In the genomic region with DNA sequence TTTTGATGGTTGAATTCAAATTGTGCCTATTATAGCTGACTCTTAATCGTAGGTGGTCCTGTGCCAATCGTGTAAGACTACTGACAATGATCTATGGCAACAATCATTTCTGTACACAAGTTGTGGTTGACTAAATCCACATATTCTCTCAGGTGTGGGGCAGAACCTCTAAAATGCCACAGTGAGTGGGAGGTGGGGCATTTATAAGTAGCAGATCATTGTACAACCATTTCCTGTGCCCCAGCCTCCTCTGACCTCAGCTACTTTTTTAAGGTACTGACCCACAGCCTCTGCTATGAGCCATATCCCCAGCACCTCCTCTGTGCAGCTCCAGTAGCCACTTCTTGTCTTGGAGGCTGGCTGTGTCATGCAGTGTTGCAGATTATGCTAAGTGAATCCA, we compare ENCODE assay signal across 8 cellular contexts. TPM values are rescaled to one million over a fixed set of nuclear protein-coding genes. Genes with fewer than 3 reads are reported as not detected.
DNase-seq lines count a peak whose midpoint lies in the region; ATAC-seq and TF ChIP-seq lines count a peak whose summit lies in the region.

No MANE protein-coding gene starts in this region.

- no peak overlapping the region for H2AFZ ChIP-seq in HCT116 (ENCODE audit: low read depth, low read length, poor library complexity, severe bottlenecking)
- no peak overlapping the region for H2AFZ ChIP-seq in PC-3 (ENCODE audit: low read length)
- H2AFZ ChIP-seq in H9 (ENCODE audit: low read length), result no peak overlapping the region

- H2AK5ac ChIP-seq in H9 (ENCODE audit: insufficient read length, low read length), result no peak overlapping the region

- no peak overlapping the region for H3K27ac Mint-ChIP-seq in H9

- no peak overlapping the region for H3K4ac ChIP-seq in H9 (ENCODE audit: low read depth, low read length)

- no peak overlapping the region for H3K18ac ChIP-seq in H9 (ENCODE audit: insufficient read length, low read depth, low read length)

- H4K91ac ChIP-seq in H9 (ENCODE audit: insufficient read length, low read depth, low read length), result no peak overlapping the region

- no peaks in the 10 kb centered on the region for H3K27me3 Mint-ChIP-seq in H9 (ENCODE audit: low read depth)

- RAD21 ChIA-PET in HCT116 (lab: Charles Lee; ENCODE audit: low non-redundant PET in 1 of 2, low total read pairs in 2 of 2, uncharacterized antibody in 2 of 2, unreplicated experiment in 2 of 2), result no interaction called here

- no peaks in the 10 kb centered on the region for H3K9me3 Mint-ChIP-seq in H9

- H3K27me3 ChIP-seq in HCT116 (ENCODE audit: insufficient read depth, low read length) (no peaks in the 10 kb centered on the region), PC-3 (ENCODE audit: low read length) (no peaks in the 10 kb centered on the region), H9 (ENCODE audit: insufficient read depth, low read length) (no peaks in the 10 kb centered on the region)

- no peak overlapping the region for H2BK5ac ChIP-seq in H9 (ENCODE audit: insufficient read length, low read length)

- TF ChIP-seq CTCF in HCT116 (IDR thresholded peaks at IDR 0.05 in 2 of 3, conservative IDR thresholded peaks at IDR 0.05 in 1 of 3; ENCODE audit: borderline replicate concordance in 1 of 3, insufficient read depth in 1 of 3, low read depth in 2 of 3, low read length in 2 of 3) (no peak), PC-3 (conservative IDR thresholded peaks at IDR 0.05; ENCODE audit: low read depth, low read length) (no peak), H9 (conservative IDR thresholded peaks at IDR 0.05) (no peak)

- H3K27ac ChIP-seq in HCT116 (ENCODE audit: low read depth, low read length) (no peak overlapping the region), PC-3 (ENCODE audit: low read length) (peak overlapping the region; percentile 52), H9 (ENCODE audit: insufficient read length, low read depth, low read length) (no peak overlapping the region)

- H3K4me3 ChIP-seq in HCT116 (replicated peaks in 1 of 2; ENCODE audit: low read depth in 1 of 2, low read length in 2 of 2) (no peak overlapping the region), PC-3 (ENCODE audit: low read length) (no peak overlapping the region)

- CTCF ChIA-PET in HCT116 (lab: Charles Lee), result interaction anchor here (0.6 kb wide), 1 partner anchor 1227 kb away, joined by 4 read pairs; no protein-coding TSS in a partner anchor
- CTCF ChIA-PET in PC-3 (lab: Charles Lee), result no interaction called here

- no peaks in the 10 kb centered on the region for H3K36me3 Mint-ChIP-seq in H9 (ENCODE audit: insufficient read depth in 1 of 3, low read depth in 3 of 3)

- no peak overlapping the region for H3T11ph ChIP-seq in H9 (ENCODE audit: low read length)

- no peak overlapping the region for H4K5ac ChIP-seq in H9 (ENCODE audit: insufficient read length, low read depth, low read length)

- POLR2A ChIA-PET in HCT116 (lab: Charles Lee) (no interaction called here), PC-3 (lab: Charles Lee; ENCODE audit: unreplicated experiment) (interaction anchor here (0.7 kb wide), 1 partner anchor 9 kb away, joined by 3 read pairs; no protein-coding TSS in a partner anchor)

- no peak overlapping the region for H2BK12ac ChIP-seq in H9 (ENCODE audit: insufficient read length, low read depth, low read length)

- H3K9me3 ChIP-seq in HCT116 (ENCODE audit: control insufficient read depth in 1 of 2, insufficient read depth in 1 of 2, low read depth in 1 of 2, low read length in 2 of 2) (no peaks in the 10 kb centered on the region), PC-3 (ENCODE audit: low read length) (no peaks in the 10 kb centered on the region), H9 (ENCODE audit: control insufficient read depth, low read depth, low read length) (no peaks in the 10 kb centered on the region)

- H3K79me1 ChIP-seq in H9 (ENCODE audit: insufficient read depth, low read depth, low read length, poor library complexity, severe bottlenecking), result no peaks in the 10 kb centered on the region

- peaks cover 14 to 18% of the 10 kb centered on the region in 2 experiments for H3K4me1 Mint-ChIP-seq in H9

- no peak overlapping the region for H3K56ac ChIP-seq in H9 (ENCODE audit: insufficient read length, low read depth, low read length)

- peak; percentile 52 for ATAC-seq in GM18508 (IDR thresholded peaks at IDR 0.05; ENCODE audit: insufficient read depth, unreplicated experiment)
- no peak for ATAC-seq in HCT116
- ATAC-seq in PC-3, result peak; percentile 74

- H3K36me3 ChIP-seq in HCT116 (ENCODE audit: control insufficient read depth in 1 of 2, insufficient read depth in 2 of 2, low read length in 2 of 2), result no peaks in the 10 kb centered on the region
- H3K36me3 ChIP-seq in PC-3 (ENCODE audit: low read depth, low read length), result no peaks in the 10 kb centered on the region

- H3K9me2 ChIP-seq in HCT116 (ENCODE audit: insufficient read depth), result no peaks in the 10 kb centered on the region
- no peaks in the 10 kb centered on the region for H3K9me2 ChIP-seq in PC-3 (replicated peaks; ENCODE audit: low read length)

- no peaks in the 10 kb centered on the region for H3K23me2 ChIP-seq in H9 (ENCODE audit: insufficient read length, low read depth, low read length, poor library complexity, severe bottlenecking)

- H4K20me1 ChIP-seq in HCT116 (ENCODE audit: insufficient read depth) (no peaks in the 10 kb centered on the region), PC-3 (ENCODE audit: low read length) (no peaks in the 10 kb centered on the region), H9 (ENCODE audit: control insufficient read depth, insufficient read depth, insufficient read length) (no peaks in the 10 kb centered on the region)

- H3K4me2 ChIP-seq in HCT116 (ENCODE audit: low read length), result 0 out of 2 replicates have a peak overlapping the region, but pooled peaks have one; percentile 18
- H3K4me2 ChIP-seq in PC-3 (ENCODE audit: low read length), result peak overlapping the region; percentile 40
- H3K4me2 ChIP-seq in H9 (ENCODE audit: insufficient read depth, insufficient read length, low read length), result no peak overlapping the region

- WGBS in H9 (ENCODE audit: extremely low coverage, insufficient read length, low lambda C conversion rate), result no CpG with 5 or more reads among the region's 2 CpGs

- peaks cover 9% of the 10 kb centered on the region for H3F3A ChIP-seq in PC-3 (ENCODE audit: low read length, unreplicated experiment)

- no peak overlapping the region for H4K8ac ChIP-seq in H9 (replicated peaks; ENCODE audit: insufficient read length, low read depth, low read length)

- no peak overlapping the region for H2BK20ac ChIP-seq in H9 (ENCODE audit: low read depth, low read length, poor library complexity, severe bottlenecking)

- H3K14ac ChIP-seq in H9 (ENCODE audit: insufficient read depth, low read length), result no peak overlapping the region

- no peak overlapping the region for H3K4me3 Mint-ChIP-seq in H9

- H3K9ac ChIP-seq in HCT116 (ENCODE audit: low read length) (no peak overlapping the region), PC-3 (ENCODE audit: low read length) (no peak overlapping the region), H9 (ENCODE audit: extremely low read depth, insufficient read length, low read length) (no peak overlapping the region)

- no peak overlapping the region for H2BK15ac ChIP-seq in H9 (ENCODE audit: low read depth, low read length)

- TF ChIP-seq POLR2A in HCT116 (IDR thresholded peaks at IDR 0.05; ENCODE audit: borderline replicate concordance, extremely low read depth, insufficient read depth, insufficient read length), result no peak

- no peak for TF ChIP-seq RAD21 in HCT116 (IDR thresholded peaks at IDR 0.05; ENCODE audit: low read depth)

- H2BK120ac ChIP-seq in H9 (ENCODE audit: low read depth, low read length, poor library complexity, severe bottlenecking), result no peak overlapping the region

- DNase-seq in HCT116 (ENCODE audit: low read depth, low spot score), result no peak
- DNase-seq in PC-3, result peak; percentile 88
- DNase-seq in glomerular visceral epithelial cell (ENCODE audit: extremely low spot score), result peak; percentile 89
- DNase-seq in H9, result no peak
- DNase-seq in ecto neural progenitor cell (ENCODE audit: low spot score), result no peak
- no peak for DNase-seq in NCI-H187 (lab: John Stamatoyannopoulos, UW)
- DNase-seq in NCI-H2081 (lab: John Stamatoyannopoulos, UW), result no peak

- no peak overlapping the region for H3K23ac ChIP-seq in H9 (ENCODE audit: insufficient read length, low read depth, low read length)

- H3K4me1 ChIP-seq in HCT116 (ENCODE audit: control insufficient read depth in 1 of 2, insufficient read depth in 2 of 2, low read length in 2 of 2) (peaks cover 16 to 28% of the 10 kb centered on the region in 2 experiments), PC-3 (ENCODE audit: insufficient read depth, low read length) (peaks cover 73% of the 10 kb centered on the region), H9 (ENCODE audit: insufficient read depth, low read length) (peaks cover 4% of the 10 kb centered on the region; the same call in 1 of the 2 replicates)

- H3K79me2 ChIP-seq in HCT116 (ENCODE audit: insufficient read depth, low read length) (no peaks in the 10 kb centered on the region), PC-3 (ENCODE audit: low read length) (no peaks in the 10 kb centered on the region), H9 (ENCODE audit: insufficient read depth, low read length) (no peaks in the 10 kb centered on the region)

- BruUV-seq in HCT116 (replicated peaks; lab: Mats Ljungman, UMichigan) (no TSS peak), PC-3 (replicated peaks; lab: Mats Ljungman, UMichigan) (no TSS peak)

- intact Hi-C loops in HCT116 (cut with micrococcal nuclease), result no loop called here
- intact Hi-C loops in PC-3 (cut with micrococcal nuclease), result loop anchor here (2.0 kb wide), 1 partner anchor 49 kb away; the partner anchor contains the start of gene RAPH1

TF ChIP-seq in HCT116, 20 proteins besides CTCF, POLR2A, EP300 and RAD21 (continues in another document):
- TF ChIP-seq CEBPB (IDR thresholded peaks at IDR 0.05; ENCODE audit: low read depth) (no peak), SIN3A (IDR thresholded peaks at IDR 0.05; ENCODE audit: low read depth) (no peak), SP1 (IDR thresholded peaks at IDR 0.05; ENCODE audit: low read depth) (no peak), TCF7L2 (IDR thresholded peaks at IDR 0.05; ENCODE audit: borderline replicate concordance, extremely low read depth, insufficient read depth, insufficient read length) (no peak), JUND (IDR thresholded peaks at IDR 0.05) (no peak), MAX (IDR thresholded peaks at IDR 0.05) (no peak), ZFX (IDR thresholded peaks at IDR 0.05) (no peak)

RNA-seq across cellular contexts. Expression of gene RAPH1, which starts 48.6 kb away (rescaled TPM):
- total RNA-seq in HCT116 (2021; ENCODE audit: unreplicated experiment), result 22.3 TPM
- 4.3 and 5.1 TPM in 2 replicates for polyA plus RNA-seq in HCT116 (2012)
- total RNA-seq in PC-3 (2014; rRNA removed), result 7.0 and 40.3 TPM in 2 replicates
- total RNA-seq in H9 (2021), result 17.1 and 17.8 TPM in 2 replicates

Comparison
In these comparisons a context has a peak if more than half of its experiments do, and no peak if none do; other contexts are left out.
1. DNase-seq: peak in PC-3 (single experiment) and glomerular visceral epithelial cell (single experiment); none in HCT116 (single experiment), H9 (single experiment), ecto neural progenitor cell (single experiment), NCI-H187 (0 of 2) and NCI-H2081 (0 of 2).